8 cellular contexts compared by ENCODE assay signal in genomic region chr19:45994989-45995714, GRCh38. TPM values are rescaled to one million over a fixed set of nuclear protein-coding genes. Genes with fewer than 3 reads are reported as not detected.
DNase-seq lines count a peak whose midpoint lies in the region; ATAC-seq and TF ChIP-seq lines count a peak whose summit lies in the region.

Gene CCDC61, plus strand, starts transcription at chr19:45995467. Its CDS starts 7,552 bp downstream, at chr19:46003019.

- intact Hi-C loops in dorsolateral prefrontal cortex (cut with DNase I): loop anchor here (5.0 kb wide), 2 partner anchors 93 to 113 kb away; partner anchors contain the start of gene MYPOP (in 1 of the 2)

- H3K36me3 ChIP-seq in liver (ENCODE audit: control insufficient read depth in 4 of 4, insufficient read depth in 3 of 4, low read depth in 1 of 4, low read length in 3 of 4): no peaks in the 10 kb centered on the region

- H3K9me3 ChIP-seq in liver (ENCODE audit: control insufficient read depth in 4 of 4, low read length in 3 of 4): no peaks in the 10 kb centered on the region

- DNase-seq in NCI-H748 (lab: John Stamatoyannopoulos, UW; ENCODE audit: unreplicated experiment): peak; percentile 100
- DNase-seq in activated CD4-positive, alpha-beta T cell treated with anti-CD3 and anti-CD28 coated beads, Interleukin-2, amount 50 U/mL, for 1 hour: peak; percentile 94
- peak; percentile 91 to 98 (median 97) for DNase-seq in dorsolateral prefrontal cortex
- DNase-seq in stimulated activated CD4-positive, alpha-beta T cell treated with anti-CD3 and anti-CD28 coated beads, Interleukin-4, amount 100 ng/mL, for 24 hours: peak; percentile 96

- TF ChIP-seq CTCF in C4-2B (conservative IDR thresholded peaks at IDR 0.05) (no peak), dorsolateral prefrontal cortex (IDR thresholded peaks at IDR 0.05 in 54 of 56, conservative IDR thresholded peaks at IDR 0.05 in 2 of 56; ENCODE audit: low read depth in 1 of 56, partially characterized antibody in 56 of 56) (peak in 18 of 56 donors; percentile 5 to 45 (median 23)), liver (IDR thresholded peaks at IDR 0.05; ENCODE audit: low read depth, low read length, missing input control) (no peak)

- H3K27me3 ChIP-seq in dorsolateral prefrontal cortex (no peaks in the 10 kb centered on the region), liver (ENCODE audit: control insufficient read depth in 4 of 4, insufficient read depth in 4 of 4, low read length in 3 of 4) (no peaks in the 10 kb centered on the region)

- H3K4me1 ChIP-seq in liver (ENCODE audit: control insufficient read depth in 4 of 4, insufficient read depth in 4 of 4, low read length in 3 of 4): peaks cover 0 to 12% (median 8%) of the 10 kb centered on the region in 4 donors

- peak; percentile 93 for ATAC-seq in GM19372 (IDR thresholded peaks at IDR 0.05; ENCODE audit: low read depth, unreplicated experiment)
- ATAC-seq in HG03521 (IDR thresholded peaks at IDR 0.05; ENCODE audit: unreplicated experiment): peak; percentile 93

- H3K27ac ChIP-seq in C4-2B: peak within 1 kb of the TSS; percentile 74
- H3K27ac ChIP-seq in dorsolateral prefrontal cortex: peak within 1 kb of the TSS in 41 of 59 donors; percentile 13 to 87 (median 67)
- peak within 1 kb of the TSS; percentile 41 to 69 for H3K27ac ChIP-seq in liver (ENCODE audit: low read depth in 1 of 2, low read length in 2 of 2)

- WGBS in liver: under 1% methylated on average over 34 of the region's 34 CpGs

- peak within 1 kb of the TSS; percentile 61 to 88 for H3K9ac ChIP-seq in liver (ENCODE audit: low read depth in 1 of 2, low read length in 2 of 2)

- TF ChIP-seq RAD21 in liver (IDR thresholded peaks at IDR 0.05): peak; percentile 20 to 24

- H3K4me3 ChIP-seq in dorsolateral prefrontal cortex (peak within 1 kb of the TSS; percentile 47 to 99 (median 88)), liver (ENCODE audit: low read depth in 1 of 3, low read length in 3 of 3) (peak within 1 kb of the TSS; percentile 61 to 95 (median 77))

TF ChIP-seq in liver, 16 proteins besides CTCF, POLR2A, EP300 and RAD21:
- TF ChIP-seq ATF3 (IDR thresholded peaks at IDR 0.05) (no peak), HNF4G (IDR thresholded peaks at IDR 0.05) (no peak), TAF1 (conservative IDR thresholded peaks at IDR 0.05) (peak; percentile 72), MAX (IDR thresholded peaks at IDR 0.05) (peak; percentile 97), FOXA2 (IDR thresholded peaks at IDR 0.05) (no peak), YY1 (IDR thresholded peaks at IDR 0.05) (peak; percentile 52), GABPA (IDR thresholded peaks at IDR 0.05 in 1 of 2, conservative IDR thresholded peaks at IDR 0.05 in 1 of 2) (peak; percentile 68 to 88), ZBTB33 (IDR thresholded peaks at IDR 0.05) (peak; percentile 58), SP1 (IDR thresholded peaks at IDR 0.05) (peak; percentile 100), JUND (IDR thresholded peaks at IDR 0.05) (no peak), NR2F2 (IDR thresholded peaks at IDR 0.05) (peak; percentile 78), RXRA (IDR thresholded peaks at IDR 0.05) (peak; percentile 43), REST (IDR thresholded peaks at IDR 0.05) (no peak), FOXA1 (IDR thresholded peaks at IDR 0.05) (no peak), EGR1 (IDR thresholded peaks at IDR 0.05; ENCODE audit: low read depth in 2 of 2) (peak in 1 of 2 donors; percentile 66), HNF4A (conservative IDR thresholded peaks at IDR 0.05) (no peak)
TF ChIP-seq in liver: peak in this region for 9.

RNA-seq across cellular contexts. Expression of gene CCDC61, which starts in this region (rescaled TPM):
- total RNA-seq in dorsolateral prefrontal cortex (10 to 100 TPM; 19.7 to 65.4 (median 34.3) TPM), liver (1 to 10 TPM; 2.6 to 3.1 TPM)
- polyA plus RNA-seq in liver: 1 to 10 TPM; 1.7 to 6.3 TPM

Comparison
In these comparisons a context has a peak if more than half of its experiments do, and no peak if none do; other contexts are left out.
1. Peak in every context shown above with its lines: DNase-seq, ATAC-seq, H3K4me3 ChIP-seq and H3K27ac ChIP-seq.
2. RNA of gene CCDC61 (total RNA-seq): 19.7 to 65.4 TPM in dorsolateral prefrontal cortex; 2.6 to 3.1 TPM in liver; every median in the first group is over 4 times any median in the second.